ENCODE assay signal across 11 cellular contexts in genomic region chr1:177274687-177275211, GRCh38.
A peak's percentile ranks its signal among the peaks of the same experiment; 100 is the strongest.
DNase-seq lines count a peak whose midpoint lies in the region; ATAC-seq and TF ChIP-seq lines count a peak whose summit lies in the region.
"Had no signal": no experiment of that assay in that cellular context is flagged by ENCODE, and none has a peak within 500 bp of the region (broad histone marks: within the 10 kb centered on the region; RNA-seq: fewer than 3 reads in every experiment).

No MANE protein-coding gene starts in this region.

- H3K9me3 Mint-ChIP-seq in natural killer cell = peaks cover 10 to 15% of the 10 kb centered on the region in 2 donors
- H3K9me3 Mint-ChIP-seq: stimulated activated naive CD8-positive, alpha-beta T cell treated with anti-CD3 and anti-CD28 coated beads, Interleukin-15, Interleukin-2, amounts not matched to agents 100 ng/mL and 50 ng/mL, for 24 hours had no signal

- no peaks in the 10 kb centered on the region for H3K4me1 Mint-ChIP-seq in natural killer cell

- H3K9me3 ChIP-seq in left lung (no peaks in the 10 kb centered on the region), thyroid gland (no peaks in the 10 kb centered on the region)

- intact Hi-C loops in left lung (cut with DNase I) (loop anchor here in 1 of 2 donors (10.0 kb wide), 1 partner anchor 80 kb away; no protein-coding TSS in a partner anchor), thyroid gland (cut with DNase I) (no loop called here), natural killer cell (cut with micrococcal nuclease) (no loop called here)

- H3K27me3 ChIP-seq in left lung = no peaks in the 10 kb centered on the region
- H3K27me3 ChIP-seq in thyroid gland = no peaks in the 10 kb centered on the region

- H3K36me3 Mint-ChIP-seq in natural killer cell = no peaks in the 10 kb centered on the region

- H3K4me3 Mint-ChIP-seq in natural killer cell = no peak overlapping the region
- H3K4me3 Mint-ChIP-seq: stimulated activated naive CD8-positive, alpha-beta T cell treated with anti-CD3 and anti-CD28 coated beads, Interleukin-15, Interleukin-2, amounts not matched to agents 100 ng/mL and 50 ng/mL, for 24 hours had no signal

- H3K4me3 ChIP-seq in left lung (no peak overlapping the region), thyroid gland (replicated peaks in 1 of 3) (no peak overlapping the region)
- H3K4me3 ChIP-seq: skin epidermis had no signal

- WGBS in thyroid gland, 2 donors = 7 to 15% methylated on average over 2 to 5 of the region's 5 CpGs

- no peaks in the 10 kb centered on the region for H3K36me3 ChIP-seq in left lung
- no peaks in the 10 kb centered on the region for H3K36me3 ChIP-seq in thyroid gland

- H3K27me3 Mint-ChIP-seq in natural killer cell (ENCODE audit: low read depth in 2 of 2) = no peaks in the 10 kb centered on the region
- H3K27me3 Mint-ChIP-seq: stimulated activated naive CD8-positive, alpha-beta T cell treated with anti-CD3 and anti-CD28 coated beads, Interleukin-15, Interleukin-2, amounts not matched to agents 100 ng/mL and 50 ng/mL, for 24 hours had no signal

- H3K4me1 ChIP-seq in left lung (peaks cover 0 to 5% of the 10 kb centered on the region in 2 donors), thyroid gland (peaks cover 4 to 12% of the 10 kb centered on the region in 2 donors)

- H3K27ac Mint-ChIP-seq in natural killer cell = no peak overlapping the region
- H3K27ac Mint-ChIP-seq: stimulated activated naive CD8-positive, alpha-beta T cell treated with anti-CD3 and anti-CD28 coated beads, Interleukin-15, Interleukin-2, amounts not matched to agents 100 ng/mL and 50 ng/mL, for 24 hours had no signal

- DNase-seq in HT1080 (ENCODE audit: low read depth) (peak; percentile 79), astrocyte of the hippocampus (ENCODE audit: low read depth, low spot score) (peak; percentile 72), left lung (no peak), thyroid gland (peak; percentile 23 to 38), natural killer cell (no peak), NCI-H748 treated with DMSO at 0.1 percent for 48 hours (lab: John Stamatoyannopoulos, UW) (no peak)
- no peak for DNase-seq in stimulated activated naive CD4-positive, alpha-beta T cell (lab: John Stamatoyannopoulos, UW)
- DNase-seq: kidney had no signal

- H3K27ac ChIP-seq in left lung = no peak overlapping the region
- H3K27ac ChIP-seq in thyroid gland = no peak overlapping the region
- H3K27ac ChIP-seq: skin epidermis had no signal

- TF ChIP-seq POLR2A in thyroid gland (IDR thresholded peaks at IDR 0.05) = no peak

- ATAC-seq in left lung (peak; percentile 79), natural killer cell (no peak), GM18873 (IDR thresholded peaks at IDR 0.05; ENCODE audit: low FRiP score, unreplicated experiment) (no peak)

- TF ChIP-seq CTCF in left lung (IDR thresholded peaks at IDR 0.05) = no peak
- no peak for TF ChIP-seq CTCF in thyroid gland (IDR thresholded peaks at IDR 0.05)
- TF ChIP-seq CTCF in natural killer cell (IDR thresholded peaks at IDR 0.05) = no peak

Comparison
In these comparisons a context has a peak if more than half of its experiments do, and no peak if none do; other contexts are left out.
1. DNase-seq: peak in HT1080 (single experiment), astrocyte of the hippocampus (single experiment) and thyroid gland (2 of 2); none in left lung (0 of 2), natural killer cell (single experiment), NCI-H748 treated with DMSO at 0.1 percent for 48 hours (single experiment) and stimulated activated naive CD4-positive, alpha-beta T cell (0 of 6).